1 cellular context compared by ENCODE assay signal in the genomic region with DNA sequence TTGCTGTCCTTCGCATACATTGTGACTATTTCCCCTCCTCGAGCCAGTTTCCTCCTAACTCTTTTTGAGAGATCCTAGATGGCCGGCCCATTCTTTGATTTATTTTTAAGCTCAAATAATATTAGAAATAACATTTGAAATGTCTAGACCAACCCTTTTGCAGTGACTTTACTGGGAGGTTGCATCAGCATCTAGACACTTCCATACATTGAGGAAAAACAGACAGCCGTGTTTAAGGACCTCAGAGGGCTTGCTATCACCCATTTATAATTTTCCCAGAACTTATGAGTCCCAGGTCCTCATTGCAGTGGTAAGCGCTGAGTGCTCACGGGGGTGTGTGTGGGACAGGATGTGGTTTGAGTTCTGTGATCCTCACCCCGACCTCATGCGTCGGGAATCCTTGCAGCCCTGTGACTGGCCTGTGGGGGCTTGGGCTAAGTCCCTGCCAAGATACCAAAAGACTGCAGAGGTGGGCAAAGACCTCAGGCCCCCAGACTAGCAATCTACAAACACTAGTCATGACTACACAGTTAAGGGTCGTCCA.
TF ChIP-seq lines count a peak whose summit lies in the region.

A gene with protein sequence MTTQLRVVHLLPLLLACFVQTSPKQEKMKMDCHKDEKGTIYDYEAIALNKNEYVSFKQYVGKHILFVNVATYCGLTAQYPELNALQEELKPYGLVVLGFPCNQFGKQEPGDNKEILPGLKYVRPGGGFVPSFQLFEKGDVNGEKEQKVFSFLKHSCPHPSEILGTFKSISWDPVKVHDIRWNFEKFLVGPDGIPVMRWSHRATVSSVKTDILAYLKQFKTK (plus strand): TSS at position 386 of the 544 bp plus-strand sequence. CDS start 133 bp downstream, at position 519.

TF ChIP-seq in H1, 55 proteins besides CTCF, POLR2A, EP300 and RAD21:
- TF ChIP-seq TAF1 (IDR thresholded peaks at IDR 0.05; ENCODE audit: low read depth, low read length) (no peak), SP2 (IDR thresholded peaks at IDR 0.05; ENCODE audit: low read length) (no peak), ASH2L (IDR thresholded peaks at IDR 0.05; ENCODE audit: low read length) (no peak), EZH2 (IDR thresholded peaks at IDR 0.05; ENCODE audit: low read depth, low read length, severe bottlenecking) (no peak), CEBPB (IDR thresholded peaks at IDR 0.05; ENCODE audit: low read depth, low read length) (no peak), YY1 (IDR thresholded peaks at IDR 0.05; ENCODE audit: low read depth, low read length) (no peak), SIN3A (conservative IDR thresholded peaks at IDR 0.05 in 1 of 2, IDR thresholded peaks at IDR 0.05 in 1 of 2; ENCODE audit: low read depth in 1 of 2, low read length in 2 of 2) (no peak), CHD1 (IDR thresholded peaks at IDR 0.05; ENCODE audit: low read depth, low read length) (no peak), ZNF274 (IDR thresholded peaks at IDR 0.05; ENCODE audit: borderline replicate concordance, extremely low read depth, low read length) (no peak), TBP (IDR thresholded peaks at IDR 0.05; ENCODE audit: low read depth, low read length) (no peak), GTF2F1 (IDR thresholded peaks at IDR 0.05; ENCODE audit: borderline replicate concordance, low read depth, low read length) (no peak), PHF8 (conservative IDR thresholded peaks at IDR 0.05; ENCODE audit: low read depth, low read length) (no peak), NRF1 (IDR thresholded peaks at IDR 0.05; ENCODE audit: low read depth, low read length) (no peak), KDM1A (IDR thresholded peaks at IDR 0.05; ENCODE audit: borderline replicate concordance, low read length) (no peak), RFX5 (IDR thresholded peaks at IDR 0.05; ENCODE audit: borderline replicate concordance, low read depth, low read length) (no peak), SAP30 (IDR thresholded peaks at IDR 0.05; ENCODE audit: insufficient read depth, insufficient replicate concordance, low read length) (no peak), TEAD4 (IDR thresholded peaks at IDR 0.05; ENCODE audit: low read depth, low read length) (no peak), MAFK (IDR thresholded peaks at IDR 0.05; ENCODE audit: low read depth, low read length) (no peak)
- TF ChIP-seq, protein P1, sequence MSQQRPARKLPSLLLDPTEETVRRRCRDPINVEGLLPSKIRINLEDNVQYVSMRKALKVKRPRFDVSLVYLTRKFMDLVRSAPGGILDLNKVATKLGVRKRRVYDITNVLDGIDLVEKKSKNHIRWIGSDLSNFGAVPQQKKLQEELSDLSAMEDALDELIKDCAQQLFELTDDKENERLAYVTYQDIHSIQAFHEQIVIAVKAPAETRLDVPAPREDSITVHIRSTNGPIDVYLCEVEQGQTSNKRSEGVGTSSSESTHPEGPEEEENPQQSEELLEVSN (IDR thresholded peaks at IDR 0.05): no peak
